8 cellular contexts compared by ENCODE assay signal in the genomic region with DNA sequence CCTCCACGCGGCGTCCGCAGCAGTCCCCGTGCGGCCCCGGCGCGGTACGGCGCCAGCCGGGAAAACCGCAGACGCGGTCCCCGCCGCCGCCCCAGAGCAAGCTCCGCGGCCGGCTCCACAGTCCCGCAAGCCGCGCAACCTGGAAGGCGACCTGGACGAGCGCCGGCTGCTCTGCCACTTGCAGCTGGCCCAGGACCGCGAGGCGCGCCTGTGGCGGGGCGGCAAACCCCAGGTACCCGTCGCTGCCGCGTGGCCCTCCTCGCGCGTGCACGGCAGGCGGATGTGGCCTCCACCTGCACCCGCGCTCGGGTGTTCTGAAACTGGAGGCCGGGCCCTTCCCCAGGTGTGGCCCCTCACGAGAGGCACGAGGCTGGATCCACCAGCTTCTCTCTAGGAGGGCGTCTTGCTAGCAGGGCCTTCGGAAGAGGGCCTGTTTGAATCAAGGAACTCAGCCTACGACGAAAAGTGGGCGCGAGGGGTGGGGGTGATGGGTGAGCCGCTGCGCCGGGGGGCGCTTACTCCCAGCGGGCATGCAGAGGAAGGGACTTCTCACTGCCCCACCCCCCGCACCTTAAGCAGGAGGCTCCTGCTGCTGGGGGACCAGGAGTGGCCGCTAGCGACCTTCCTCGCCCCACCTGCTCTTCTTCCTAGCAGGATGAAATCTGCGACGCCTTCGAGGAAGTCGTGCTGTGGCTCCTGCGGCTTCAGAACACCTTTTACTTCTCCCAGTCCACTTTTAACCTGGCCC.
A peak's percentile ranks its signal among the peaks of the same experiment; 100 is the strongest.
DNase-seq lines count a peak whose midpoint lies in the region; ATAC-seq and TF ChIP-seq lines count a peak whose summit lies in the region.

No MANE protein-coding gene starts in this region.

- TF ChIP-seq POLR2A in GM18505 (IDR thresholded peaks at IDR 0.05; ENCODE audit: borderline replicate concordance, extremely low read depth, insufficient read depth, insufficient read length) = no peak

- peak; percentile 33 to 44 for DNase-seq in activated T-helper 1 cell treated with anti-CD3 and anti-CD28 coated beads, Interleukin-2, amount 50 U/mL, for 16 hours (ENCODE audit: low read depth in 1 of 2, low spot score in 1 of 2)
- DNase-seq in iPS-NIHi7 (ENCODE audit: extremely low spot score) = peak; percentile 49
- DNase-seq in stimulated activated CD8-positive, alpha-beta memory T cell treated with anti-CD3 and anti-CD28 coated beads, Interleukin-4, amount 100 ng/mL, for 24 hours (ENCODE audit: low read depth) = peak; percentile 16
- no peak for DNase-seq in EL
- no peak for DNase-seq in amniotic stem cell (lab: John Stamatoyannopoulos, UW)
- no peak for DNase-seq in NCI-H226

- peak; percentile 18 for ATAC-seq in HG02588 (IDR thresholded peaks at IDR 0.05; ENCODE audit: unreplicated experiment)
- ATAC-seq in GM18505 (IDR thresholded peaks at IDR 0.05; ENCODE audit: unreplicated experiment) = no peak

Comparison
In these comparisons a context has a peak if more than half of its experiments do, and no peak if none do; other contexts are left out.
1. DNase-seq: peak in activated T-helper 1 cell treated with anti-CD3 and anti-CD28 coated beads, Interleukin-2, amount 50 U/mL, for 16 hours (2 of 2), iPS-NIHi7 (single experiment) and stimulated activated CD8-positive, alpha-beta memory T cell treated with anti-CD3 and anti-CD28 coated beads, Interleukin-4, amount 100 ng/mL, for 24 hours (single experiment); none in EL (single experiment), amniotic stem cell (single experiment) and NCI-H226 (single experiment).